Comparison of ENCODE assay signal across 27 cellular contexts in genomic region chr2:234172066-234172465, GRCh38.
DNase-seq lines count a peak whose midpoint lies in the region; ATAC-seq and TF ChIP-seq lines count a peak whose summit lies in the region.
"Had no signal": no experiment of that assay in that cellular context is flagged by ENCODE, and none has a peak within 500 bp of the region (broad histone marks: within the 10 kb centered on the region; RNA-seq: fewer than 3 reads in every experiment).

No MANE protein-coding gene starts in this region.

- H3K79me2 ChIP-seq in GM23338 (replicated peaks; ENCODE audit: insufficient read depth): no peaks in the 10 kb centered on the region
- H3K79me2 ChIP-seq: parathyroid adenoma had no signal

- H3K36me3 ChIP-seq in GM23338 (ENCODE audit: insufficient read depth): no peaks in the 10 kb centered on the region
- H3K36me3 ChIP-seq: thyroid gland had no signal

- H3K4me2 ChIP-seq in GM23338: no peak overlapping the region
- H3K4me2 ChIP-seq: PC-9 had no signal

- peaks cover 18% of the 10 kb centered on the region for H3K4me1 ChIP-seq in GM23338 (ENCODE audit: insufficient read depth)
- H3K4me1 ChIP-seq: parathyroid adenoma had no signal

- CTCF ChIA-PET in HEK293T (lab: Yijun Ruan, JAX): no interaction called here

- no peaks in the 10 kb centered on the region for H3K36me3 Mint-ChIP-seq in GM23338 (ENCODE audit: low read depth)

- H3K9me2 ChIP-seq in GM23338 (ENCODE audit: insufficient read depth): 0 out of 2 replicates have a peak, but pooled peaks cover 3% of the 10 kb centered on the region

- TF ChIP-seq CTCF in AG10803 (conservative IDR thresholded peaks at IDR 0.05; ENCODE audit: low read length): no peak
- no peak for TF ChIP-seq CTCF in GM23338 (conservative IDR thresholded peaks at IDR 0.05; ENCODE audit: low read depth in 2 of 2)
- no peak for TF ChIP-seq CTCF in fibroblast of villous mesenchyme (IDR thresholded peaks at IDR 0.05; ENCODE audit: insufficient read depth, low read depth, low read length)
- TF ChIP-seq CTCF in omental fat pad (IDR thresholded peaks at IDR 0.05): no peak

- H2AFZ ChIP-seq in GM23338: 0 out of 2 replicates have a peak overlapping the region, but pooled peaks have one; percentile 28
- H2AFZ ChIP-seq: parathyroid adenoma, PC-9 had no signal

- H3K4me3 ChIP-seq in AG10803 (ENCODE audit: low read length): no peak overlapping the region
- no peak overlapping the region for H3K4me3 ChIP-seq in GM23338
- H3K4me3 ChIP-seq in fibroblast of villous mesenchyme (ENCODE audit: low read depth, low read length): no peak overlapping the region
- H3K4me3 ChIP-seq: PC-9, thyroid gland had no signal

- H3K27me3 Mint-ChIP-seq in GM23338 (ENCODE audit: insufficient read depth, low read depth, poor library complexity): no peaks in the 10 kb centered on the region
- H3K27me3 Mint-ChIP-seq: central memory CD8-positive, alpha-beta T cell; stimulated activated naive CD8-positive, alpha-beta T cell treated with anti-CD3 and anti-CD28 coated beads, Interleukin-15, Interleukin-2, amounts not matched to agents 100 ng/mL and 50 ng/mL, for 24 hours had no signal

- no peaks in the 10 kb centered on the region for H3K9me3 Mint-ChIP-seq in GM23338
- H3K9me3 Mint-ChIP-seq: central memory CD8-positive, alpha-beta T cell; dendritic cell treated with granulocyte-macrophage colony-stimulating factor and Interleukin-4, amounts not matched to agents 40 ng/mL and 50 ng/mL, for 4 days; endodermal cell; HFFc6; stimulated activated naive CD8-positive, alpha-beta T cell treated with anti-CD3 and anti-CD28 coated beads, Interleukin-15, Interleukin-2, amounts not matched to agents 100 ng/mL and 50 ng/mL, for 24 hours had no signal

- no peak overlapping the region for H3K4me3 Mint-ChIP-seq in GM23338
- H3K4me3 Mint-ChIP-seq: central memory CD8-positive, alpha-beta T cell; dendritic cell treated with granulocyte-macrophage colony-stimulating factor and Interleukin-4, amounts not matched to agents 40 ng/mL and 50 ng/mL, for 4 days; endodermal cell; HFFc6; nephron progenitor cell; stimulated activated naive CD8-positive, alpha-beta T cell treated with anti-CD3 and anti-CD28 coated beads, Interleukin-15, Interleukin-2, amounts not matched to agents 100 ng/mL and 50 ng/mL, for 24 hours had no signal

- no peaks in the 10 kb centered on the region for H3F3A ChIP-seq in GM23338 (replicated peaks; ENCODE audit: low read depth)

- peak; percentile 29; the same call in 2 of the 3 replicates for ATAC-seq in GM23338
- ATAC-seq in omental fat pad (ENCODE audit: low FRiP score): peak; percentile 60
- ATAC-seq in GM18498 (IDR thresholded peaks at IDR 0.05; ENCODE audit: unreplicated experiment): no peak
- ATAC-seq in HG02642 (IDR thresholded peaks at IDR 0.05; ENCODE audit: poor library complexity, unreplicated experiment): no peak
- ATAC-seq: activated CD4-positive, CD25-positive, alpha-beta regulatory T cell treated with anti-CD3 and anti-CD28 coated beads, Interleukin-2, amount 50 U/mL, for 24 hours had no signal

- POLR2A ChIA-PET in HEK293T (lab: Yijun Ruan, JAX): no interaction called here

- DNase-seq in AG10803 (ENCODE audit: low read depth): peak; percentile 23
- DNase-seq in GM23338 (ENCODE audit: low spot score): no peak
- DNase-seq in fibroblast of villous mesenchyme (ENCODE audit: low read depth): peak; percentile 10
- no peak for DNase-seq in omental fat pad (ENCODE audit: low spot score)
- DNase-seq in HEK293T (ENCODE audit: extremely low spot score): no peak
- DNase-seq: activated CD4-positive, alpha-beta T cell treated with anti-CD3 and anti-CD28 coated beads, Interleukin-2, amount 50 U/mL, for 48 hours; activated naive CD4-positive, alpha-beta T cell; endodermal cell; foreskin melanocyte; HFFc6; NCI-H1092; NCI-H1694; NCI-H526; nephron progenitor cell; PC-9; retina; stimulated activated CD8-positive, alpha-beta memory T cell treated with anti-CD3 and anti-CD28 coated beads, Interleukin-4, amount 100 ng/mL, for 48 hours; T-helper 2 cell; thyroid gland had no signal

- H4K20me1 ChIP-seq in GM23338 (replicated peaks; ENCODE audit: insufficient read depth): no peaks in the 10 kb centered on the region

- no peak overlapping the region for H3K27ac Mint-ChIP-seq in GM23338
- H3K27ac Mint-ChIP-seq: dendritic cell treated with granulocyte-macrophage colony-stimulating factor and Interleukin-4, amounts not matched to agents 40 ng/mL and 50 ng/mL, for 4 days; endodermal cell; HFFc6; nephron progenitor cell; stimulated activated naive CD8-positive, alpha-beta T cell treated with anti-CD3 and anti-CD28 coated beads, Interleukin-15, Interleukin-2, amounts not matched to agents 100 ng/mL and 50 ng/mL, for 24 hours had no signal

- no peak overlapping the region for H3K27ac ChIP-seq in GM23338 (ENCODE audit: low read depth)
- H3K27ac ChIP-seq: C4-2B, parathyroid adenoma, PC-9, thyroid gland had no signal

- peaks cover 16% of the 10 kb centered on the region for H3K4me1 Mint-ChIP-seq in GM23338
- H3K4me1 Mint-ChIP-seq: central memory CD8-positive, alpha-beta T cell had no signal

- H3K27me3 ChIP-seq in GM23338 (ENCODE audit: insufficient read depth): no peaks in the 10 kb centered on the region
- H3K27me3 ChIP-seq: thyroid gland had no signal

TF ChIP-seq in GM23338, 12 proteins besides CTCF, POLR2A, EP300 and RAD21 (continues in another document):
- TF ChIP-seq POLR2AphosphoS5 (IDR thresholded peaks at IDR 0.05; ENCODE audit: low read depth) (no peak), STAT1 (IDR thresholded peaks at IDR 0.05; ENCODE audit: unreplicated experiment) (no peak), ZNF331 (CRISPR knock-in tag; IDR thresholded peaks at IDR 0.05; ENCODE audit: low read depth) (no peak), REST (IDR thresholded peaks at IDR 0.05; ENCODE audit: unreplicated experiment) (no peak), EZH2phosphoT487 (IDR thresholded peaks at IDR 0.05; ENCODE audit: unreplicated experiment) (no peak)

TF ChIP-seq in HEK293T, 16 proteins besides CTCF, POLR2A, EP300 and RAD21:
- TF ChIP-seq NFRKB (IDR thresholded peaks at IDR 0.05) (no peak), LEF1 (IDR thresholded peaks at IDR 0.05; ENCODE audit: borderline replicate concordance) (no peak), PKNOX1 (IDR thresholded peaks at IDR 0.05) (no peak), FOXM1 (IDR thresholded peaks at IDR 0.05; ENCODE audit: borderline replicate concordance) (no peak), L3MBTL2 (conservative IDR thresholded peaks at IDR 0.05) (no peak), SUZ12 (IDR thresholded peaks at IDR 0.05) (no peak), BHLHE40 (IDR thresholded peaks at IDR 0.05; ENCODE audit: borderline replicate concordance) (no peak), ARNT (IDR thresholded peaks at IDR 0.05) (no peak), TARDBP (IDR thresholded peaks at IDR 0.05) (no peak), ELF4 (IDR thresholded peaks at IDR 0.05) (no peak), HDGF (IDR thresholded peaks at IDR 0.05; ENCODE audit: borderline replicate concordance) (no peak), ZNF384 (IDR thresholded peaks at IDR 0.05) (no peak), FOXK2 (IDR thresholded peaks at IDR 0.05) (no peak), SP1 (IDR thresholded peaks at IDR 0.05) (no peak)

Comparison
In these comparisons a context has a peak if more than half of its experiments do, and no peak if none do; other contexts are left out.
1. DNase-seq: peak in AG10803 (single experiment) and fibroblast of villous mesenchyme (single experiment); none in GM23338 (single experiment), omental fat pad (single experiment) and HEK293T (single experiment).
2. ATAC-seq: peak in GM23338 (single experiment) and omental fat pad (single experiment); none in GM18498 (single experiment) and HG02642 (single experiment).